In genomic region chr2:191795711-191796110, GRCh38 we compare ENCODE assay signal across 8 cellular contexts. TPM values are rescaled to one million over a fixed set of nuclear protein-coding genes. Genes with fewer than 3 reads are reported as not detected.
"Had no signal": no experiment of that assay in that cellular context is flagged by ENCODE, and none has a peak within 500 bp of the region (broad histone marks: within the 10 kb centered on the region; RNA-seq: fewer than 3 reads in every experiment).

No MANE protein-coding gene starts in this region.

- ATAC-seq: GM23338, HepG2 had no signal

- DNase-seq: H9, HCEC 1CT had no signal

- H3K4me3 Mint-ChIP-seq: GM23338, H9, IgD-negative memory B cell had no signal

- H3K4me1 Mint-ChIP-seq: GM23338, IgD-negative memory B cell had no signal

- H3K27ac Mint-ChIP-seq: GM23338, H9, IgD-negative memory B cell had no signal

- H3K27ac ChIP-seq: HL-60 had no signal

- H2AFZ ChIP-seq: GM23338 had no signal

- H3K4me2 ChIP-seq: GM23338 had no signal

- H3K36me3 Mint-ChIP-seq: IgD-negative memory B cell had no signal

- H3K4me3 ChIP-seq: GM23338 had no signal

- H3K9me3 Mint-ChIP-seq: GM23338 had no signal

RNA-seq across cellular contexts. Expression of gene CAVIN2, which starts 51.2 kb away (rescaled TPM):
- total RNA-seq: H1, H9, HT1080 had no signal
